In genomic region chr16:84132527-84133285, GRCh38 we compare ENCODE assay signal across 1 cellular context.
TF ChIP-seq lines count a peak whose summit lies in the region.

No MANE protein-coding gene starts in this region.

TF ChIP-seq in WTC11, 78 proteins besides CTCF, POLR2A, EP300 and RAD21:
- TF ChIP-seq EMX1 (CRISPR knock-in tag; IDR thresholded peaks at IDR 0.05) (no peak), KAT7 (CRISPR knock-in tag; IDR thresholded peaks at IDR 0.05; ENCODE audit: borderline replicate concordance) (no peak), E2F5 (CRISPR knock-in tag; IDR thresholded peaks at IDR 0.05) (no peak), SOX15 (CRISPR knock-in tag; IDR thresholded peaks at IDR 0.05) (no peak), MAX (CRISPR knock-in tag; IDR thresholded peaks at IDR 0.05) (no peak), ETV6 (CRISPR knock-in tag; IDR thresholded peaks at IDR 0.05) (no peak), E2F1 (CRISPR knock-in tag; IDR thresholded peaks at IDR 0.05) (no peak), AFF4 (CRISPR knock-in tag; IDR thresholded peaks at IDR 0.05; ENCODE audit: borderline replicate concordance) (no peak), HMGXB4 (CRISPR knock-in tag; IDR thresholded peaks at IDR 0.05) (no peak), MXD4 (CRISPR knock-in tag; IDR thresholded peaks at IDR 0.05; ENCODE audit: borderline replicate concordance) (no peak), ZNF232 (CRISPR knock-in tag; IDR thresholded peaks at IDR 0.05) (no peak), NR2C2 (CRISPR knock-in tag; IDR thresholded peaks at IDR 0.05) (no peak), FOXP4 (CRISPR knock-in tag; IDR thresholded peaks at IDR 0.05) (no peak), ATF3 (CRISPR knock-in tag; conservative IDR thresholded peaks at IDR 0.05) (no peak), ZNF396 (CRISPR knock-in tag; IDR thresholded peaks at IDR 0.05; ENCODE audit: borderline replicate concordance) (no peak)
